In the genomic region with DNA sequence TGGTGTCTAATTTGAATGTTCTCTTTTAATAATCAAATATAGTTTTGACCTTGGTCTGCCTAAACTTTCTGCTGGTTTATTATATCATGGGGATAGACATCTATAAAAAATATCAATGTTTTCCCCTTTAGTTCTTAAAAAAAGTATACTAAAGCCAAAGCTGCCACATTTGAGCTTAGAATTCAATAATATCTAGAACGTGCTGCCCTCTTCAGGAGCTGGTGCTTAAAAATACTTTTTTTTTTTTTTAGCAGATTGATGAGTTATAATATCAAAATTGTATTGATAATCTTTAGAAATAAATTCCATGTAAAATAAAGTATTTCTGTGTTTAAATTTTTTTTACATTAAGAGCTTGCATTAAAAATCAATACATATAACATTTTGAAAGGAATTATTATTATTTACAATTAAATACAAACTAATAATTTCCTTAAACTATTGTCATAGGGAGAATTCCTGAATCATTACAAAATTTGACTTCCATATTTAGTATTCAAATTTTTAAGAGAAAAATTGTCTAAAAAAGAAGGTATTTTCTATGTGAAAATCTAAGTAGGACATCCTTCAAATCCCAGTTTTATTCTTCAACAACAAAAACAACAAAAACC, we compare ENCODE assay signal across 1 cellular context.
A peak's percentile ranks its signal among the peaks of the same experiment; 100 is the strongest.
TF ChIP-seq lines count a peak whose summit lies in the region.

No MANE protein-coding gene starts in this region.

TF ChIP-seq in GM12878, 131 proteins besides CTCF, POLR2A, EP300 and RAD21 (continued from another document):
- TF ChIP-seq, protein P1, sequence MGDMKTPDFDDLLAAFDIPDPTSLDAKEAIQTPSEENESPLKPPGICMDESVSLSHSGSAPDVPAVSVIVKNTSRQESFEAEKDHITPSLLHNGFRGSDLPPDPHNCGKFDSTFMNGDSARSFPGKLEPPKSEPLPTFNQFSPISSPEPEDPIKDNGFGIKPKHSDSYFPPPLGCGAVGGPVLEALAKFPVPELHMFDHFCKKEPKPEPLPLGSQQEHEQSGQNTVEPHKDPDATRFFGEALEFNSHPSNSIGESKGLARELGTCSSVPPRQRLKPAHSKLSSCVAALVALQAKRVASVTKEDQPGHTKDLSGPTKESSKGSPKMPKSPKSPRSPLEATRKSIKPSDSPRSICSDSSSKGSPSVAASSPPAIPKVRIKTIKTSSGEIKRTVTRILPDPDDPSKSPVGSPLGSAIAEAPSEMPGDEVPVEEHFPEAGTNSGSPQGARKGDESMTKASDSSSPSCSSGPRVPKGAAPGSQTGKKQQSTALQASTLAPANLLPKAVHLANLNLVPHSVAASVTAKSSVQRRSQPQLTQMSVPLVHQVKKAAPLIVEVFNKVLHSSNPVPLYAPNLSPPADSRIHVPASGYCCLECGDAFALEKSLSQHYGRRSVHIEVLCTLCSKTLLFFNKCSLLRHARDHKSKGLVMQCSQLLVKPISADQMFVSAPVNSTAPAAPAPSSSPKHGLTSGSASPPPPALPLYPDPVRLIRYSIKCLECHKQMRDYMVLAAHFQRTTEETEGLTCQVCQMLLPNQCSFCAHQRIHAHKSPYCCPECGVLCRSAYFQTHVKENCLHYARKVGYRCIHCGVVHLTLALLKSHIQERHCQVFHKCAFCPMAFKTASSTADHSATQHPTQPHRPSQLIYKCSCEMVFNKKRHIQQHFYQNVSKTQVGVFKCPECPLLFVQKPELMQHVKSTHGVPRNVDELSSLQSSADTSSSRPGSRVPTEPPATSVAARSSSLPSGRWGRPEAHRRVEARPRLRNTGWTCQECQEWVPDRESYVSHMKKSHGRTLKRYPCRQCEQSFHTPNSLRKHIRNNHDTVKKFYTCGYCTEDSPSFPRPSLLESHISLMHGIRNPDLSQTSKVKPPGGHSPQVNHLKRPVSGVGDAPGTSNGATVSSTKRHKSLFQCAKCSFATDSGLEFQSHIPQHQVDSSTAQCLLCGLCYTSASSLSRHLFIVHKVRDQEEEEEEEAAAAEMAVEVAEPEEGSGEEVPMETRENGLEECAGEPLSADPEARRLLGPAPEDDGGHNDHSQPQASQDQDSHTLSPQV (IDR thresholded peaks at IDR 0.05): 0 out of 2 replicates have a peak, but pooled peaks have one; percentile 56
